14 cellular contexts compared by ENCODE assay signal in genomic region chr15:89338036-89338435, GRCh38. TPM values are rescaled to one million over a fixed set of nuclear protein-coding genes. Genes with fewer than 3 reads are reported as not detected.
A peak's percentile ranks its signal among the peaks of the same experiment; 100 is the strongest.
DNase-seq lines count a peak whose midpoint lies in the region; ATAC-seq and TF ChIP-seq lines count a peak whose summit lies in the region.
"Had no signal": no experiment of that assay in that cellular context is flagged by ENCODE, and none has a peak within 500 bp of the region (broad histone marks: within the 10 kb centered on the region; RNA-seq: fewer than 3 reads in every experiment).

No MANE protein-coding gene starts in this region.

- no peaks in the 10 kb centered on the region for H3K27me3 Mint-ChIP-seq in activated T-helper 17 cell treated with anti-CD3 and anti-CD28 coated beads, Interleukin-2, amount 50 U/mL, for 72 hours

- DNase-seq in activated effector memory CD4-positive, alpha-beta T cell treated with anti-CD3 and anti-CD28 coated beads, Interleukin-2, amount 50 U/mL, for 16 hours, result peak; percentile 45
- DNase-seq in activated effector memory CD4-positive, alpha-beta T cell treated with Interleukin-2 at 50 U/mL for 16 hours, result no peak
- peak; percentile 30 for DNase-seq in sigmoid colon
- no peak for DNase-seq in NCI-H1436 (lab: John Stamatoyannopoulos, UW)
- DNase-seq in NCI-H2081 treated with DMSO at 0.1 percent for 48 hours (lab: John Stamatoyannopoulos, UW), result no peak
- DNase-seq: DMS79 treated with DMSO at 0.1 percent for 48 hours, KG1, NCI-H1417, NCI-H187 treated with DMSO at 0.1 percent for 48 hours, NCI-H226, NCI-H524 treated with DMSO at 0.1 percent for 48 hours had no signal

- no peak overlapping the region for H3K27ac Mint-ChIP-seq in activated T-helper 17 cell treated with anti-CD3 and anti-CD28 coated beads, Interleukin-2, amount 50 U/mL, for 72 hours

- intact Hi-C loops in sigmoid colon (cut with DNase I), result loop anchor here (10.0 kb wide), 1 partner anchor 237 kb away; the partner anchor contains the start of gene TICRR

- H3K36me3 ChIP-seq in KOPT-K1 (ENCODE audit: insufficient read depth, low read length) (peaks cover 5% of the 10 kb centered on the region), sigmoid colon (peaks cover 0 to 4% (median 2%) of the 10 kb centered on the region in 4 donors)

- H3K36me3 Mint-ChIP-seq in activated T-helper 17 cell treated with anti-CD3 and anti-CD28 coated beads, Interleukin-2, amount 50 U/mL, for 72 hours (ENCODE audit: low read depth), result peaks cover 21% of the 10 kb centered on the region

- H3K9me3 ChIP-seq in KOPT-K1 (ENCODE audit: insufficient read depth, low read length, poor library complexity, severe bottlenecking) (no peaks in the 10 kb centered on the region), sigmoid colon (no peaks in the 10 kb centered on the region)
- H3K9me3 ChIP-seq: BLaER1 treated with 17β-estradiol and CSF1 and Interleukin-3, amounts not matched to agents 10 nM and 100 nM had no signal

- H3K4me3 Mint-ChIP-seq in activated T-helper 17 cell treated with anti-CD3 and anti-CD28 coated beads, Interleukin-2, amount 50 U/mL, for 72 hours, result peak overlapping the region; percentile 0

- no peak overlapping the region for H3K4me3 ChIP-seq in sigmoid colon
- H3K4me3 ChIP-seq: BLaER1 treated with 17β-estradiol and CSF1 and Interleukin-3, amounts not matched to agents 10 nM and 100 nM had no signal

- H3K27ac ChIP-seq in KOPT-K1 (ENCODE audit: low read depth, low read length, poor library complexity, severe bottlenecking) (peak overlapping the region; percentile 75), sigmoid colon (no peak overlapping the region)
- H3K27ac ChIP-seq: BLaER1 treated with 17β-estradiol and CSF1 and Interleukin-3, amounts not matched to agents 10 nM and 100 nM had no signal

- H3K9me3 Mint-ChIP-seq in activated T-helper 17 cell treated with anti-CD3 and anti-CD28 coated beads, Interleukin-2, amount 50 U/mL, for 72 hours, result peaks cover 5% of the 10 kb centered on the region

- H3K4me1 ChIP-seq in sigmoid colon, result peaks cover 0 to 20% (median 17%) of the 10 kb centered on the region in 4 donors

- H3K4me1 Mint-ChIP-seq in activated T-helper 17 cell treated with anti-CD3 and anti-CD28 coated beads, Interleukin-2, amount 50 U/mL, for 72 hours, result peaks cover 9% of the 10 kb centered on the region

- 78 to 79% methylated on average over 6 of the region's 6 CpGs for WGBS in sigmoid colon, 2 donors

- TF ChIP-seq EP300 in sigmoid colon (IDR thresholded peaks at IDR 0.05), result no peak

- TF ChIP-seq POLR2A in sigmoid colon (IDR thresholded peaks at IDR 0.05), result no peak

- no peak for TF ChIP-seq CTCF in sigmoid colon (IDR thresholded peaks at IDR 0.05)

- H3K27me3 ChIP-seq in sigmoid colon, result no peaks in the 10 kb centered on the region
- H3K27me3 ChIP-seq: BLaER1 treated with 17β-estradiol and CSF1 and Interleukin-3, amounts not matched to agents 10 nM and 100 nM had no signal

- ATAC-seq in activated T-helper 17 cell treated with anti-CD3 and anti-CD28 coated beads, Interleukin-2, amount 50 U/mL, for 72 hours (replicated peaks), result no peak

RNA-seq across cellular contexts. Expression of gene POLG, which starts 3.4 kb away (rescaled TPM):
- total RNA-seq in activated T-helper 17 cell treated with anti-CD3 and anti-CD28 coated beads, Interleukin-2, amount 50 U/mL, for 72 hours, result 10 to 100 TPM; 76.9 to 89.7 TPM
- total RNA-seq in sigmoid colon, result 10 to 100 TPM; 37.7 to 43.4 (median 39.8) TPM
- 10 to 100 TPM; 25.2 to 43.2 (median 28.0) TPM for polyA plus RNA-seq in sigmoid colon

Comparison
In these comparisons a context has a peak if more than half of its experiments do, and no peak if none do; other contexts are left out.
1. DNase-seq: peak in activated effector memory CD4-positive, alpha-beta T cell treated with anti-CD3 and anti-CD28 coated beads, Interleukin-2, amount 50 U/mL, for 16 hours (single experiment) and sigmoid colon (single experiment); none in activated effector memory CD4-positive, alpha-beta T cell treated with Interleukin-2 at 50 U/mL for 16 hours (single experiment), NCI-H1436 (single experiment) and NCI-H2081 treated with DMSO at 0.1 percent for 48 hours (single experiment).